8 cellular contexts compared by ENCODE assay signal in the genomic region with DNA sequence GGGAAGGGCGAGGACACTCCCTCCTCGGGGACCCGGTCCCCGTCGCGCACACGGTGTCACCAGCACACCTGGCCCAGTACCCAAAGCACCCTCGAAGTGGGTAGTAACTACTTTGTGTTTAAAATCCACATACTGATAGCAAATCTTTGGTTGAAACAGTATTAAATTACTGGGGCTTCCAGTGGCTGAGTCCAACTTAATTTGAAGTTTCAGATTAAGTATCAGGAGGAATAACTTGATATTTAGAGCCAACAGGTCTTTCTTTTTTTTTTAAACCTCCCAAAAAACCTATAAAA. TPM values are rescaled to one million over a fixed set of nuclear protein-coding genes. Genes with fewer than 3 reads are reported as not detected.
A peak's percentile ranks its signal among the peaks of the same experiment; 100 is the strongest.
DNase-seq lines count a peak whose midpoint lies in the region; ATAC-seq and TF ChIP-seq lines count a peak whose summit lies in the region.

No MANE protein-coding gene starts in this region.

- no peaks in the 10 kb centered on the region for H3K79me2 ChIP-seq in SU-DHL-6 (ENCODE audit: insufficient read depth, low read length)

- H3K27me3 ChIP-seq in heart right ventricle, result no peaks in the 10 kb centered on the region
- no peaks in the 10 kb centered on the region for H3K27me3 ChIP-seq in SU-DHL-6 (ENCODE audit: low read length)

- H2AFZ ChIP-seq in SU-DHL-6 (ENCODE audit: low read depth, low read length, severe bottlenecking), result peak overlapping the region; percentile 80

- peak overlapping the region; percentile 86 for H3K27ac Mint-ChIP-seq in glutamatergic neuron (ENCODE audit: unreplicated experiment)
- peak overlapping the region; percentile 89 for H3K27ac Mint-ChIP-seq in stimulated activated memory B cell treated with anti-CD40 and anti-IgM and Interleukin-4, amounts not matched to agents 10 μg/mL and 1 μg/mL and 100 μg/mL, for 72 hours

- no peaks in the 10 kb centered on the region for H3K9me3 ChIP-seq in heart right ventricle
- H3K9me3 ChIP-seq in SU-DHL-6 (ENCODE audit: insufficient read depth, low read length), result no peaks in the 10 kb centered on the region

- peak overlapping the region; percentile 97 to 100 (median 99) for H3K27ac ChIP-seq in heart right ventricle
- peak overlapping the region; percentile 59 for H3K27ac ChIP-seq in SU-DHL-6 (ENCODE audit: low read depth, low read length)

- H3K4me3 Mint-ChIP-seq in glutamatergic neuron (ENCODE audit: unreplicated experiment), result peak overlapping the region; percentile 76
- H3K4me3 Mint-ChIP-seq in stimulated activated memory B cell treated with anti-CD40 and anti-IgM and Interleukin-4, amounts not matched to agents 10 μg/mL and 1 μg/mL and 100 μg/mL, for 72 hours, result peak overlapping the region; percentile 78

- H3K36me3 ChIP-seq in heart right ventricle (peaks cover 0 to 13% (median 3%) of the 10 kb centered on the region in 9 donors), SU-DHL-6 (ENCODE audit: low read length) (no peaks in the 10 kb centered on the region)

- peaks cover 11% of the 10 kb centered on the region; the same call in 1 of the 2 replicates for H3F3A ChIP-seq in SU-DHL-6 (ENCODE audit: insufficient read depth)

- TF ChIP-seq CTCF in heart right ventricle (IDR thresholded peaks at IDR 0.05) (no peak), SU-DHL-6 (IDR thresholded peaks at IDR 0.05; ENCODE audit: insufficient read depth, low read length, poor library complexity, severe bottlenecking) (no peak), glutamatergic neuron (IDR thresholded peaks at IDR 0.05; ENCODE audit: partially characterized antibody, unreplicated experiment) (no peak)

- peaks cover 6% of the 10 kb centered on the region for H3K9me3 Mint-ChIP-seq in glutamatergic neuron (ENCODE audit: unreplicated experiment)
- no peaks in the 10 kb centered on the region for H3K9me3 Mint-ChIP-seq in stimulated activated memory B cell treated with anti-CD40 and anti-IgM and Interleukin-4, amounts not matched to agents 10 μg/mL and 1 μg/mL and 100 μg/mL, for 72 hours

- peaks cover 0 to 20% (median 0%) of the 10 kb centered on the region in 9 donors for H3K4me1 ChIP-seq in heart right ventricle

- H3K4me3 ChIP-seq in heart right ventricle (peak overlapping the region; percentile 37 to 86 (median 68)), SU-DHL-6 (ENCODE audit: insufficient read depth, low read length, poor library complexity, severe bottlenecking) (peak overlapping the region; percentile 68)

- H3K4me2 ChIP-seq in SU-DHL-6 (ENCODE audit: low read depth, low read length, poor library complexity, severe bottlenecking), result peak overlapping the region; percentile 97

- H3K27me3 Mint-ChIP-seq in glutamatergic neuron (ENCODE audit: unreplicated experiment), result no peaks in the 10 kb centered on the region
- H3K27me3 Mint-ChIP-seq in stimulated activated memory B cell treated with anti-CD40 and anti-IgM and Interleukin-4, amounts not matched to agents 10 μg/mL and 1 μg/mL and 100 μg/mL, for 72 hours, result no peaks in the 10 kb centered on the region

- DNase-seq in heart right ventricle (no peak), cardiac septum (ENCODE audit: low spot score) (no peak), glutamatergic neuron (no peak), AG08395 (ENCODE audit: low spot score) (no peak)

- ATAC-seq in heart right ventricle (no peak), HG03280 (IDR thresholded peaks at IDR 0.05; ENCODE audit: unreplicated experiment) (no peak), HG03439 (IDR thresholded peaks at IDR 0.05; ENCODE audit: unreplicated experiment) (no peak)
- peak; percentile 77 for ATAC-seq in stimulated activated memory B cell treated with anti-CD40 and anti-IgM and Interleukin-4, amounts not matched to agents 10 μg/mL and 1 μg/mL and 100 μg/mL, for 72 hours

- H3K36me3 Mint-ChIP-seq in glutamatergic neuron (ENCODE audit: unreplicated experiment), result no peaks in the 10 kb centered on the region
- H3K36me3 Mint-ChIP-seq in stimulated activated memory B cell treated with anti-CD40 and anti-IgM and Interleukin-4, amounts not matched to agents 10 μg/mL and 1 μg/mL and 100 μg/mL, for 72 hours, result peaks cover 5% of the 10 kb centered on the region

- 0 to 1% methylated on average over 8 of the region's 8 CpGs for WGBS in heart right ventricle, 2 donors

- intact Hi-C loops in heart right ventricle (cut with DNase I) (loop anchor here in 7 of 10 donors (2.0 to 10.0 kb wide), 9 partner anchors 118 to 468 kb away; a partner anchor contains a TSS), cardiac septum (cut with DNase I) (loop anchor here (5.0 kb wide), 2 partner anchors 220 to 465 kb away; a partner anchor contains a TSS)

- H3K4me1 Mint-ChIP-seq in glutamatergic neuron (ENCODE audit: low read depth, unreplicated experiment), result peaks cover 7% of the 10 kb centered on the region
- H3K4me1 Mint-ChIP-seq in stimulated activated memory B cell treated with anti-CD40 and anti-IgM and Interleukin-4, amounts not matched to agents 10 μg/mL and 1 μg/mL and 100 μg/mL, for 72 hours, result peaks cover 28% of the 10 kb centered on the region

- peak overlapping the region; percentile 80 for H3K9ac ChIP-seq in SU-DHL-6 (ENCODE audit: low read length)

- no peaks in the 10 kb centered on the region for H4K20me1 ChIP-seq in SU-DHL-6 (ENCODE audit: low read depth, low read length)

- H3K9me2 ChIP-seq in SU-DHL-6 (replicated peaks; ENCODE audit: insufficient read depth, low read length), result no peaks in the 10 kb centered on the region

RNA-seq across cellular contexts. Expression of a gene that starts 0.6 kb away (rescaled TPM):
- total RNA-seq in heart right ventricle (1 to 10 TPM; 4.6 to 8.0 (median 7.2) TPM), cardiac septum (7.1 TPM), glutamatergic neuron (ENCODE audit: unreplicated experiment) (12.1 TPM)
- polyA plus RNA-seq in heart right ventricle, result 1 to 10 TPM; 4.8 to 5.0 TPM
